Comparison of ENCODE assay signal across 10 cellular contexts in genomic region chr1:218380125-218380977, GRCh38. TPM values are rescaled to one million over a fixed set of nuclear protein-coding genes. Genes with fewer than 3 reads are reported as not detected.
DNase-seq lines count a peak whose midpoint lies in the region; ATAC-seq and TF ChIP-seq lines count a peak whose summit lies in the region.
"Had no signal": no experiment of that assay in that cellular context is flagged by ENCODE, and none has a peak within 500 bp of the region (broad histone marks: within the 10 kb centered on the region; RNA-seq: fewer than 3 reads in every experiment).

No MANE protein-coding gene starts in this region.

- CTCF ChIA-PET in PC-3 (lab: Charles Lee) (interaction anchor here (0.6 to 1.6 kb wide), 3 partner anchors 41 to 686 kb away, joined by 3 to 7 read pairs (median 4); no protein-coding TSS in a partner anchor), OCI-LY7 (lab: Charles Lee; ENCODE audit: unreplicated experiment) (no interaction called here), HEK293T (lab: Yijun Ruan, JAX) (interaction anchor here (0.7 kb wide), 1 partner anchor 141 kb away, joined by 3 read pairs; no protein-coding TSS in a partner anchor)

- TF ChIP-seq POLR2A in prostate gland (IDR thresholded peaks at IDR 0.05): no peak

- H3K9ac ChIP-seq in PC-3 (ENCODE audit: low read length): peak overlapping the region; percentile 85

- peaks cover 31% of the 10 kb centered on the region for H3F3A ChIP-seq in PC-3 (ENCODE audit: low read length, unreplicated experiment)

- H3K27me3 ChIP-seq in PC-3 (ENCODE audit: low read length) (no peaks in the 10 kb centered on the region), prostate gland (replicated peaks; ENCODE audit: insufficient read depth) (no peaks in the 10 kb centered on the region)

- 58% methylated on average over 7 of the region's 7 CpGs for WGBS in prostate gland

- peaks cover 78% of the 10 kb centered on the region for H3K79me2 ChIP-seq in PC-3 (ENCODE audit: low read length)
- no peaks in the 10 kb centered on the region for H3K79me2 ChIP-seq in OCI-LY7 (ENCODE audit: insufficient read depth, low read depth, low read length)

- peaks cover 7% of the 10 kb centered on the region; the same call in 1 of the 2 replicates for H3K36me3 ChIP-seq in PC-3 (ENCODE audit: low read depth, low read length)
- no peaks in the 10 kb centered on the region for H3K36me3 ChIP-seq in prostate gland
- no peaks in the 10 kb centered on the region for H3K36me3 ChIP-seq in OCI-LY7 (ENCODE audit: insufficient read depth, low read length)

- H2AFZ ChIP-seq in PC-3 (ENCODE audit: low read length) (no peak overlapping the region), OCI-LY7 (ENCODE audit: low read length) (no peak overlapping the region)

- H3K4me3 ChIP-seq in PC-3 (ENCODE audit: low read length) (peak overlapping the region; percentile 0; the same call in 1 of the 2 replicates), fibroblast of mammary gland (ENCODE audit: control insufficient read depth, low read depth, low read length) (no peak overlapping the region), prostate gland (no peak overlapping the region), OCI-LY7 (ENCODE audit: low read depth, low read length, poor library complexity, severe bottlenecking) (no peak overlapping the region)
- H3K4me3 ChIP-seq: GM12878 had no signal

- DNase-seq in GM04503 (ENCODE audit: low read depth): peak; percentile 71
- peak; percentile 100 for DNase-seq in PC-3
- DNase-seq in fibroblast of mammary gland (ENCODE audit: low read depth): peak; percentile 73
- DNase-seq in prostate gland (ENCODE audit: low spot score): peak; percentile 46
- no peak for DNase-seq in activated T-cell treated with anti-CD3 and anti-CD28 coated beads, Interleukin-2, amount 50 U/mL, for 48 hours
- no peak for DNase-seq in OCI-M2 (lab: John Stamatoyannopoulos, UW; ENCODE audit: unreplicated experiment)
- DNase-seq in OCI-LY7 (ENCODE audit: low spot score): no peak
- no peak for DNase-seq in HEK293T (ENCODE audit: extremely low spot score)
- DNase-seq: NCI-H1436 had no signal

- intact Hi-C loops in PC-3 (cut with micrococcal nuclease) (loop anchor here (1.0 to 5.0 kb wide), 6 partner anchors 44 to 567 kb away; no protein-coding TSS in a partner anchor), prostate gland (cut with DNase I) (no loop called here), OCI-LY7 (cut with micrococcal nuclease; ENCODE audit: unreplicated experiment) (no loop called here)

- H4K20me1 ChIP-seq in PC-3 (ENCODE audit: low read length): no peaks in the 10 kb centered on the region
- H4K20me1 ChIP-seq in OCI-LY7 (ENCODE audit: insufficient read depth, low read length): no peaks in the 10 kb centered on the region

- peak overlapping the region; percentile 52 for H3K4me2 ChIP-seq in PC-3 (ENCODE audit: low read length)
- no peak overlapping the region for H3K4me2 ChIP-seq in OCI-LY7 (ENCODE audit: low read length)

- no peaks in the 10 kb centered on the region for H3K9me3 ChIP-seq in PC-3 (ENCODE audit: low read length)
- no peaks in the 10 kb centered on the region for H3K9me3 ChIP-seq in prostate gland
- H3K9me3 ChIP-seq in OCI-LY7 (ENCODE audit: low read length): no peaks in the 10 kb centered on the region

- peak; percentile 69 for ATAC-seq in PC-3
- ATAC-seq: GM12878 had no signal

- BruUV-seq in PC-3 (replicated peaks; lab: Mats Ljungman, UMichigan) (TSS peak; percentile 19), OCI-LY7 (replicated peaks; lab: Mats Ljungman, UMichigan) (no TSS peak)

- H3K9me2 ChIP-seq in PC-3 (replicated peaks; ENCODE audit: low read length) (no peaks in the 10 kb centered on the region), OCI-LY7 (ENCODE audit: insufficient read depth, low read length) (no peaks in the 10 kb centered on the region)

- no peak for TF ChIP-seq CTCF in PC-3 (conservative IDR thresholded peaks at IDR 0.05; ENCODE audit: low read depth, low read length)
- no peak for TF ChIP-seq CTCF in fibroblast of mammary gland (conservative IDR thresholded peaks at IDR 0.05; ENCODE audit: control insufficient read depth, insufficient read depth, low read depth, low read length)
- TF ChIP-seq CTCF in prostate gland (IDR thresholded peaks at IDR 0.05): no peak
- TF ChIP-seq CTCF in OCI-LY7 (conservative IDR thresholded peaks at IDR 0.05; ENCODE audit: low read length): no peak

- peaks cover 89% of the 10 kb centered on the region for H3K4me1 ChIP-seq in PC-3 (ENCODE audit: insufficient read depth, low read length)
- H3K4me1 ChIP-seq in prostate gland (replicated peaks): no peaks in the 10 kb centered on the region
- H3K4me1 ChIP-seq in OCI-LY7 (ENCODE audit: insufficient read depth, low read length, poor library complexity, severe bottlenecking): no peaks in the 10 kb centered on the region

- H3K27ac ChIP-seq in PC-3 (ENCODE audit: low read length): peak overlapping the region; percentile 91
- no peak overlapping the region for H3K27ac ChIP-seq in prostate gland
- H3K27ac ChIP-seq in OCI-LY7 (ENCODE audit: low read depth, low read length, poor library complexity, severe bottlenecking): no peak overlapping the region

- POLR2A ChIA-PET in PC-3 (lab: Charles Lee; ENCODE audit: unreplicated experiment) (interaction anchor here (0.5 to 1.5 kb wide), 10 partner anchors 35 to 1124 kb away, joined by 3 to 14 read pairs (median 4); partner anchors contain the start of gene TGFB2), OCI-LY7 (lab: Charles Lee) (interaction anchor here (0.5 to 0.6 kb wide), 2 partner anchors 110 to 327 kb away, joined by 3 to 5 read pairs; no protein-coding TSS in a partner anchor), HEK293T (lab: Yijun Ruan, JAX) (no interaction called here)

TF ChIP-seq in HEK293T, 16 proteins besides CTCF, POLR2A, EP300 and RAD21:
- no peak for TF ChIP-seq SP1 (IDR thresholded peaks at IDR 0.05)
- no peak for TF ChIP-seq BHLHE40 (IDR thresholded peaks at IDR 0.05; ENCODE audit: borderline replicate concordance)
- no peak for TF ChIP-seq HDGF (IDR thresholded peaks at IDR 0.05; ENCODE audit: borderline replicate concordance)
- no peak for TF ChIP-seq NFRKB (IDR thresholded peaks at IDR 0.05)
- TF ChIP-seq FOXK2 (IDR thresholded peaks at IDR 0.05): no peak
- TF ChIP-seq FOXM1 (IDR thresholded peaks at IDR 0.05; ENCODE audit: borderline replicate concordance): no peak
- no peak for TF ChIP-seq FOXA1 (IDR thresholded peaks at IDR 0.05)

RNA-seq across cellular contexts. Expression of gene TGFB2, which starts 35.2 kb away (rescaled TPM):
- 38.7 and 50.3 TPM in 2 replicates for total RNA-seq in PC-3 (2014; rRNA removed)
- 1 to 10 TPM; 7.8 to 9.6 TPM for total RNA-seq in prostate gland
- total RNA-seq in OCI-LY7 (2014; rRNA removed; shearing (Covaris generic)): 0.03 TPM in 1 of 2 replicates, not detected in the other
- total RNA-seq in OCI-LY7 (2022): 0.11 TPM in 1 of 2 replicates, not detected in the other

Comparison
In these comparisons a context has a peak if more than half of its experiments do, and no peak if none do; other contexts are left out.
1. DNase-seq: peak in GM04503 (single experiment), PC-3 (single experiment), fibroblast of mammary gland (single experiment) and prostate gland (single experiment); none in activated T-cell treated with anti-CD3 and anti-CD28 coated beads, Interleukin-2, amount 50 U/mL, for 48 hours (0 of 2), OCI-M2 (single experiment), OCI-LY7 (single experiment) and HEK293T (single experiment).
2. RNA of gene TGFB2, which starts 35.2 kb away (total RNA-seq): 38.7 to 50.3 TPM in PC-3 and 7.8 to 9.6 TPM in prostate gland; 0.03 to 0.11 TPM in OCI-LY7; every median in the first group is over 4 times any median in the second.